Comparison of ENCODE assay signal across 10 cellular contexts in genomic region chr12:114476159-114476558, GRCh38.
DNase-seq lines count a peak whose midpoint lies in the region; ATAC-seq, FAIRE-seq and TF ChIP-seq lines count a peak whose summit lies in the region.
"Had no signal": no experiment of that assay in that cellular context is flagged by ENCODE, and none has a peak within 500 bp of the region (broad histone marks: within the 10 kb centered on the region; RNA-seq: fewer than 3 reads in every experiment).

No MANE protein-coding gene starts in this region.

- H3K4me1 ChIP-seq in A549, result 0 out of 3 replicates have a peak, but pooled peaks cover 6% of the 10 kb centered on the region
- peaks cover 5 to 15% of the 10 kb centered on the region in 2 donors for H3K4me1 ChIP-seq in thyroid gland

- 2% methylated on average over 2 of the region's 2 CpGs for WGBS in A549 (ENCODE audit: missing lambda C conversion rate)
- 29 to 39% methylated on average over 2 of the region's 2 CpGs for WGBS in thyroid gland, 2 donors

- TF ChIP-seq CTCF in A549 (IDR thresholded peaks at IDR 0.05), result peak; percentile 56
- peak in 3 of 6 experiments; percentile 36 to 45 (median 42) for TF ChIP-seq CTCF in thyroid gland (IDR thresholded peaks at IDR 0.05)

- H3K36me3 ChIP-seq in thyroid gland, result no peaks in the 10 kb centered on the region

- ATAC-seq in A549 (peak; percentile 48 to 78; a peak in 4 of 6 replicates), left ventricle myocardium superior (peak; percentile 68), HG02981 (IDR thresholded peaks at IDR 0.05; ENCODE audit: unreplicated experiment) (no peak), GM19467 (IDR thresholded peaks at IDR 0.05; ENCODE audit: unreplicated experiment) (no peak)

- POLR2A ChIA-PET in A549 (lab: Yijun Ruan, JAX), result no interaction called here

- TF ChIP-seq EP300 in A549 (IDR thresholded peaks at IDR 0.05), result no peak

- H3K27ac ChIP-seq in A549 (no peak overlapping the region), thyroid gland (no peak overlapping the region)

- peaks cover 27% of the 10 kb centered on the region for H3K27me3 ChIP-seq in thyroid gland

- TF ChIP-seq POLR2A in A549 (IDR thresholded peaks at IDR 0.05; ENCODE audit: low read length), result no peak
- no peak for TF ChIP-seq POLR2A in thyroid gland (IDR thresholded peaks at IDR 0.05)

- no peak overlapping the region for H3K4me2 ChIP-seq in A549

- intact Hi-C loops in left ventricle myocardium superior (cut with micrococcal nuclease) (loop anchor here (10.0 kb wide), 1 partner anchor 311 kb away; no protein-coding TSS in a partner anchor), thyroid gland (cut with DNase I) (no loop called here)

- peak in 1 of 2 experiments; percentile 49 for DNase-seq in A549 (ENCODE audit: low read depth in 1 of 2, low spot score in 1 of 2)
- DNase-seq in HCEC 1CT, result peak; percentile 4
- peak; percentile 40 for DNase-seq in SW480 (ENCODE audit: low spot score)
- no peak for DNase-seq in left ventricle myocardium superior
- DNase-seq in activated CD4-positive, alpha-beta T cell treated with anti-CD3 and anti-CD28 coated beads for 1 hour, result no peak
- no peak for DNase-seq in thyroid gland
- DNase-seq: activated naive CD4-positive, alpha-beta T cell treated with anti-CD3 and anti-CD28 coated beads for 36 hours; RPMI8226 had no signal

- no peak for FAIRE-seq in A549 (lab: Jason Lieb, UNC)

- H3K4me3 ChIP-seq in A549, result no peak overlapping the region
- no peak overlapping the region for H3K4me3 ChIP-seq in thyroid gland (replicated peaks in 1 of 3)

- CTCF ChIA-PET in A549 (lab: Yijun Ruan, JAX), result interaction anchor here (0.6 to 3.7 kb wide), 24 partner anchors 10 to 1221 kb away, joined by 3 to 40 read pairs (median 4); partner anchors contain the start of gene RBM19

- TF ChIP-seq RAD21 in A549 (conservative IDR thresholded peaks at IDR 0.05 in 1 of 2, IDR thresholded peaks at IDR 0.05 in 1 of 2), result peak; percentile 55 to 66

- H3K9me3 ChIP-seq in A549 (no peaks in the 10 kb centered on the region), thyroid gland (no peaks in the 10 kb centered on the region)

TF ChIP-seq in A549, 52 proteins besides CTCF, POLR2A, EP300 and RAD21:
- TF ChIP-seq CHD4 (IDR thresholded peaks at IDR 0.05; ENCODE audit: borderline replicate concordance) (no peak), JUN (IDR thresholded peaks at IDR 0.05) (no peak), CBX2 (IDR thresholded peaks at IDR 0.05; ENCODE audit: borderline replicate concordance, low read depth) (no peak), SMC3 (IDR thresholded peaks at IDR 0.05) (peak; percentile 45; the same call in 2 of the 3 replicates)

Comparison
In these comparisons a context has a peak if more than half of its experiments do, and no peak if none do; other contexts are left out.
1. ATAC-seq: peak in A549 (2 of 2) and left ventricle myocardium superior (single experiment); none in HG02981 (single experiment) and GM19467 (single experiment).
2. DNase-seq: peak in HCEC 1CT (single experiment) and SW480 (single experiment); none in left ventricle myocardium superior (single experiment), activated CD4-positive, alpha-beta T cell treated with anti-CD3 and anti-CD28 coated beads for 1 hour (single experiment) and thyroid gland (0 of 2).